In the genomic region with DNA sequence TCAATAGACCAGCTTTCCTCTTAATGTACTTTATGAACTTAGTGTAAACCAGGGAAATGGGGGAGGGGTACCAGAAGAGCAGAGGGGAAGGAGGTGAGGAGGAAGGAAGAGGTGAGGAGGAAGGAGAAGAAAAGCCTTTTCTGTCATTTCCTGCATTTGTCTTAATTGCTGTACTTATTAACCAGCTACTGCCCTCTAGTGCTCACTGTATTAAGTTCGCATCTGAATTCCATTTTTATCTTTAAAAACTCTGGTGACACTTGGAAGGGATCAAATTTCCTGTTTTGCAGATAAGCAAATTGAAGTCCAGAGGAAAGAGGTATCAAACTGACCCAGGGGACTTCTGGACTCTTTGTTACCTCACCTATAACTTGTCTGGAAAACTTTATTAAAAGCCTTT, we compare ENCODE assay signal across 8 cellular contexts. TPM values are rescaled to one million over a fixed set of nuclear protein-coding genes. Genes with fewer than 3 reads are reported as not detected.
DNase-seq lines count a peak whose midpoint lies in the region; ATAC-seq, FAIRE-seq and TF ChIP-seq lines count a peak whose summit lies in the region.

No MANE protein-coding gene starts in this region.

- H3K9me1 ChIP-seq in K562 (ENCODE audit: control insufficient read depth, insufficient read depth, low read length) (no peaks in the 10 kb centered on the region), keratinocyte (ENCODE audit: control insufficient read depth, extremely low read depth, insufficient read depth, low read length) (no peaks in the 10 kb centered on the region)

- no peaks in the 10 kb centered on the region for H3K79me1 ChIP-seq in H9 (ENCODE audit: insufficient read depth, low read depth, low read length, poor library complexity, severe bottlenecking)

- no peak overlapping the region for H3K18ac ChIP-seq in H9 (ENCODE audit: insufficient read length, low read depth, low read length)

- H3K4me1 ChIP-seq in H9 (ENCODE audit: insufficient read depth, low read length) (peaks cover 4% of the 10 kb centered on the region; the same call in 1 of the 2 replicates), K562 (replicated peaks in 1 of 2; ENCODE audit: control insufficient read depth in 2 of 2, insufficient read depth in 2 of 2, low read length in 2 of 2) (peaks cover 0 to 4% of the 10 kb centered on the region in 2 experiments; a peak in 1 of 5 replicates), keratinocyte (ENCODE audit: control insufficient read depth, extremely low read depth, insufficient read depth, low read length) (no peaks in the 10 kb centered on the region), thoracic aorta (ENCODE audit: control insufficient read depth in 1 of 2, low read depth in 2 of 2) (peaks cover 2 to 4% of the 10 kb centered on the region in 2 donors)

- dilution Hi-C loops in keratinocyte (cut with MboI; ENCODE audit: extremely low pct_ligation_motif_present, low sequenced_read_pairs) = loop anchor here (25.0 kb wide), 1 partner anchor 241 kb away; no protein-coding TSS in a partner anchor

- H3K23ac ChIP-seq in H9 (ENCODE audit: insufficient read length, low read depth, low read length) = no peak overlapping the region

- no peaks in the 10 kb centered on the region for H3K27me3 Mint-ChIP-seq in Calu3 (ENCODE audit: unreplicated experiment)
- no peaks in the 10 kb centered on the region for H3K27me3 Mint-ChIP-seq in H9 (ENCODE audit: low read depth)

- H3K36me3 ChIP-seq in K562 (ENCODE audit: control insufficient read depth, insufficient read depth, low read length) = no peaks in the 10 kb centered on the region
- H3K36me3 ChIP-seq in keratinocyte (ENCODE audit: control insufficient read depth in 2 of 2, extremely low read depth in 1 of 2, insufficient read depth in 2 of 2, low read length in 2 of 2) = no peaks in the 10 kb centered on the region
- H3K36me3 ChIP-seq in thoracic aorta = no peaks in the 10 kb centered on the region

- POLR2A ChIA-PET in K562 (lab: Yijun Ruan, JAX) = interaction anchor here (1.4 kb wide), 1 partner anchor 14 kb away, joined by 3 read pairs; no protein-coding TSS in a partner anchor

- no peak overlapping the region for H4K5ac ChIP-seq in H9 (ENCODE audit: insufficient read length, low read depth, low read length)

- no CpG with 5 or more reads among the region's 1 CpG for WGBS in H9 (ENCODE audit: extremely low coverage, insufficient read length, low lambda C conversion rate)
- WGBS in K562 (ENCODE audit: insufficient coverage, low coverage, missing lambda C conversion rate) = 0% methylated on average over 1 of the region's 1 CpG

- H2AK5ac ChIP-seq in H9 (ENCODE audit: insufficient read length, low read length) = no peak overlapping the region

- in situ Hi-C loops in K562 (cut with MboI) = loop anchor here (25.0 kb wide), 1 partner anchor 766 kb away; no protein-coding TSS in a partner anchor

- no TSS peak for BruUV-seq in Calu3 (replicated peaks; lab: Mats Ljungman, UMichigan)
- BruUV-seq in K562 (replicated peaks; lab: Mats Ljungman, UMichigan) = no TSS peak

- H2BK20ac ChIP-seq in H9 (ENCODE audit: low read depth, low read length, poor library complexity, severe bottlenecking) = no peak overlapping the region

- H3K4me3 Mint-ChIP-seq in Calu3 (ENCODE audit: low read depth, unreplicated experiment) (no peak overlapping the region), H9 (no peak overlapping the region; a peak in 1 of 5 replicates)

- H3K79me2 ChIP-seq in H9 (ENCODE audit: insufficient read depth, low read length) = no peaks in the 10 kb centered on the region
- H3K79me2 ChIP-seq in K562 (ENCODE audit: control insufficient read depth, insufficient read depth, low read length) = no peaks in the 10 kb centered on the region
- H3K79me2 ChIP-seq in keratinocyte (ENCODE audit: control insufficient read depth, insufficient read depth, low read length) = no peaks in the 10 kb centered on the region

- H3K4ac ChIP-seq in H9 (ENCODE audit: low read depth, low read length) = no peak overlapping the region

- H3K4me2 ChIP-seq in H9 (ENCODE audit: insufficient read depth, insufficient read length, low read length) = no peak overlapping the region
- no peak overlapping the region for H3K4me2 ChIP-seq in K562 (ENCODE audit: insufficient read depth, low read length)
- H3K4me2 ChIP-seq in keratinocyte (ENCODE audit: control insufficient read depth, extremely low read depth, insufficient read depth, low read depth, low read length) = no peak overlapping the region

- peaks cover 24% of the 10 kb centered on the region for H3K36me3 Mint-ChIP-seq in Calu3 (ENCODE audit: insufficient read depth, unreplicated experiment)
- peaks cover 0 to 3% (median 0%) of the 10 kb centered on the region in 3 experiments; a peak in 1 of 7 replicates for H3K36me3 Mint-ChIP-seq in H9 (ENCODE audit: insufficient read depth in 1 of 3, low read depth in 3 of 3)

- no peaks in the 10 kb centered on the region for H4K20me1 ChIP-seq in H9 (ENCODE audit: control insufficient read depth, insufficient read depth, insufficient read length)
- no peaks in the 10 kb centered on the region for H4K20me1 ChIP-seq in K562 (replicated peaks; ENCODE audit: control insufficient read depth, insufficient read depth, low read length)
- no peaks in the 10 kb centered on the region for H4K20me1 ChIP-seq in keratinocyte (ENCODE audit: control insufficient read depth, extremely low read depth, insufficient read depth, low read length)

- intact Hi-C loops in Calu3 (cut with micrococcal nuclease; ENCODE audit: unreplicated experiment) (loop anchor here (2.0 to 10.0 kb wide), 2 partner anchors 63 to 245 kb away; a partner anchor contains a TSS), K562 (cut with micrococcal nuclease) (loop anchor here (1.0 kb wide), 1 partner anchor 247 kb away; no protein-coding TSS in a partner anchor)

- no peak overlapping the region for H3T11ph ChIP-seq in H9 (ENCODE audit: low read length)

- no peak overlapping the region for H2BK15ac ChIP-seq in H9 (ENCODE audit: low read depth, low read length)

- H3K23me2 ChIP-seq in H9 (ENCODE audit: insufficient read length, low read depth, low read length, poor library complexity, severe bottlenecking) = no peaks in the 10 kb centered on the region

- no peak overlapping the region for H3K14ac ChIP-seq in H9 (ENCODE audit: insufficient read depth, low read length)

- no peak for TF ChIP-seq CTCF in Calu3 (IDR thresholded peaks at IDR 0.05; ENCODE audit: unreplicated experiment)
- TF ChIP-seq CTCF in H9 (conservative IDR thresholded peaks at IDR 0.05) = peak; percentile 83
- peak; percentile 50 to 71 (median 66); a peak in 5 of 6 replicates for TF ChIP-seq CTCF in K562 (IDR thresholded peaks at IDR 0.05 in 2 of 3, conservative IDR thresholded peaks at IDR 0.05 in 1 of 3; ENCODE audit: insufficient read depth in 2 of 3, low read depth in 1 of 3, low read length in 3 of 3)
- TF ChIP-seq CTCF in keratinocyte (optimal IDR thresholded peaks at IDR 0.05 in 1 of 3, IDR thresholded peaks at IDR 0.05 in 1 of 3, conservative IDR thresholded peaks at IDR 0.05 in 1 of 3; ENCODE audit: extremely low read depth in 1 of 3, insufficient read depth in 2 of 3, low read length in 3 of 3) = peak; percentile 19 to 63 (median 44)
- peak; percentile 63 for TF ChIP-seq CTCF in thoracic aorta (IDR thresholded peaks at IDR 0.05)

- H2BK5ac ChIP-seq in H9 (ENCODE audit: insufficient read length, low read length) = no peak overlapping the region

- H3K27ac Mint-ChIP-seq in Calu3 (ENCODE audit: unreplicated experiment) = peak overlapping the region; percentile 64
- no peak overlapping the region for H3K27ac Mint-ChIP-seq in H9

- DNase-seq in Calu3 (peak; percentile 22), H9 (no peak), NCI-H748 (lab: John Stamatoyannopoulos, UW; ENCODE audit: unreplicated experiment) (peak; percentile 60), K562 (ENCODE audit: extremely low read depth in 1 of 4, low spot score in 3 of 4) (peak; percentile 36 to 72 (median 41)), keratinocyte (ENCODE audit: low read depth, low spot score) (peak; percentile 19), thoracic aorta (ENCODE audit: low spot score) (no peak)
- DNase-seq in effector CD8-positive, alpha-beta T cell (lab: John Stamatoyannopoulos, UW) = no peak

- H3K9me3 ChIP-seq in H9 (ENCODE audit: control insufficient read depth, low read depth, low read length) (no peaks in the 10 kb centered on the region), K562 (replicated peaks; ENCODE audit: control insufficient read depth, insufficient read depth, low read depth, low read length) (no peaks in the 10 kb centered on the region), keratinocyte (ENCODE audit: control insufficient read depth, low read depth, low read length) (no peaks in the 10 kb centered on the region), thoracic aorta (no peaks in the 10 kb centered on the region)

- H2AFZ ChIP-seq in H9 (ENCODE audit: low read length) (no peak overlapping the region), K562 (ENCODE audit: low read depth, low read length) (0 out of 2 replicates have a peak overlapping the region, but pooled peaks have one; percentile 7), keratinocyte (ENCODE audit: control insufficient read depth, low read length) (no peak overlapping the region)

- peak; percentile 60; the same call in 2 of the 3 replicates for ATAC-seq in K562
- ATAC-seq in thoracic aorta (ENCODE audit: insufficient number of reproducible peaks, low FRiP score, low read depth) = peak; percentile 15
- ATAC-seq in HG03095 (IDR thresholded peaks at IDR 0.05; ENCODE audit: unreplicated experiment) = no peak

- CTCF ChIA-PET in Calu3 (lab: Charles Lee) (interaction anchor here (0.5 to 1.8 kb wide), 8 partner anchors 12 to 292 kb away, joined by 3 to 11 read pairs (median 4); a partner anchor contains a TSS), K562 (lab: Yijun Ruan, JAX; ENCODE audit: low intra/inter-chr PET ratio) (interaction anchor here (0.7 to 1.8 kb wide), 4 partner anchors 245 to 377 kb away, joined by 4 to 7 read pairs (median 5); no protein-coding TSS in a partner anchor)

- H3K4me3 ChIP-seq in K562 (no peak overlapping the region), keratinocyte (ENCODE audit: control insufficient read depth in 2 of 3, extremely low read depth in 1 of 3, insufficient read depth in 2 of 3, low read depth in 1 of 3, low read length in 3 of 3) (no peak overlapping the region), thoracic aorta (no peak overlapping the region)

- no peak overlapping the region for H4K8ac ChIP-seq in H9 (replicated peaks; ENCODE audit: insufficient read length, low read depth, low read length)

- no peaks in the 10 kb centered on the region for H3K9me3 Mint-ChIP-seq in Calu3 (ENCODE audit: low read depth, unreplicated experiment)
- peaks cover 0 to 3% of the 10 kb centered on the region in 2 experiments; a peak in 1 of 5 replicates for H3K9me3 Mint-ChIP-seq in H9

- no peak overlapping the region for H3K56ac ChIP-seq in H9 (ENCODE audit: insufficient read length, low read depth, low read length)

- H3K27me3 ChIP-seq in H9 (ENCODE audit: insufficient read depth, low read length) (no peaks in the 10 kb centered on the region), K562 (ENCODE audit: control insufficient read depth in 2 of 2, insufficient read depth in 2 of 2, low read length in 2 of 2) (no peaks in the 10 kb centered on the region), keratinocyte (ENCODE audit: control insufficient read depth, extremely low read depth, insufficient read depth, low read length) (no peaks in the 10 kb centered on the region), thoracic aorta (replicated peaks; ENCODE audit: insufficient read depth) (no peaks in the 10 kb centered on the region)

- FAIRE-seq in K562 (lab: Jason Lieb, UNC) = peak; percentile 77
- peak; percentile 86 for FAIRE-seq in keratinocyte (lab: Jason Lieb, UNC)

- no peak overlapping the region for H4K91ac ChIP-seq in H9 (ENCODE audit: insufficient read length, low read depth, low read length)

- TF ChIP-seq RAD21 in K562 (CRISPR knock-in tag; conservative IDR thresholded peaks at IDR 0.05 in 1 of 2, IDR thresholded peaks at IDR 0.05 in 1 of 2) = peak; percentile 64 to 85

- TF ChIP-seq EP300 in K562 (IDR thresholded peaks at IDR 0.05; ENCODE audit: low read length) = no peak

- no peak overlapping the region for H3K9ac ChIP-seq in H9 (ENCODE audit: extremely low read depth, insufficient read length, low read length)
- no peak overlapping the region for H3K9ac ChIP-seq in K562 (ENCODE audit: insufficient read depth in 1 of 2, low read depth in 2 of 2, low read length in 2 of 2)
- H3K9ac ChIP-seq in keratinocyte (ENCODE audit: control insufficient read depth, extremely low read depth, insufficient read depth, low read length) = no peak overlapping the region

- no peak overlapping the region for H2BK12ac ChIP-seq in H9 (ENCODE audit: insufficient read length, low read depth, low read length)

- TF ChIP-seq POLR2A in K562 (conservative IDR thresholded peaks at IDR 0.05) = no peak

- H3K27ac ChIP-seq in H9 (ENCODE audit: insufficient read length, low read depth, low read length) = no peak overlapping the region
- H3K27ac ChIP-seq in K562 (ENCODE audit: extremely low read depth, low read depth, low read length) = no peak overlapping the region
- no peak overlapping the region for H3K27ac ChIP-seq in keratinocyte (ENCODE audit: control insufficient read depth, insufficient read depth, low read length)
- peak overlapping the region in 1 of 2 donors; percentile 4 for H3K27ac ChIP-seq in thoracic aorta

- H3K4me1 Mint-ChIP-seq in Calu3 (ENCODE audit: low read depth, unreplicated experiment) (peaks cover 42% of the 10 kb centered on the region), H9 (peaks cover 13 to 17% of the 10 kb centered on the region in 2 experiments)

- H2BK120ac ChIP-seq in H9 (ENCODE audit: low read depth, low read length, poor library complexity, severe bottlenecking) = no peak overlapping the region

RNA-seq across cellular contexts. Expression of a gene that starts 22.2 kb away (rescaled TPM):
- 71.8 and 74.5 TPM in 2 replicates for total RNA-seq in Calu3 (2022)
- total RNA-seq in H9 (2021) = 9.1 and 9.8 TPM in 2 replicates
- total RNA-seq in K562 (2011; cell fraction: chromatin; rRNA removed; ENCODE audit: low replicate concordance) = 3.2 and 5.0 TPM in 2 replicates
- 2.4 and 3.5 TPM in 2 replicates for total RNA-seq in K562 (2011; cell fraction: nucleolus; rRNA removed)
- total RNA-seq in K562 (2011; cell fraction: nucleoplasm; rRNA removed) = 4.5 and 6.0 TPM in 2 replicates
- 0.91 and 3.3 TPM in 2 replicates for total RNA-seq in K562 (2014; rRNA removed)
- 3.1 and 4.2 TPM in 2 replicates for total RNA-seq in K562 (2014; rRNA removed; fragmentation: Illumina TruSeq; extraction: Trizol)
- total RNA-seq in K562 (2015; rRNA removed; fragmentation: Illumina TruSeq; extraction: Trizol) = 4.5 and 4.7 TPM in 2 replicates
- total RNA-seq in K562 (2021) = 4.9 and 5.7 TPM in 2 replicates
- 1.1 and 2.7 TPM in 2 replicates for polyA plus RNA-seq in K562 (2011; rRNA removed)
- polyA plus RNA-seq in K562 (2011; cell fraction: cytosol; rRNA removed) = 1.6 and 2.4 TPM in 2 replicates
- 0.56 and 0.57 TPM in 2 replicates for polyA plus RNA-seq in K562 (2011; cell fraction: nucleus; rRNA removed)
- 4.5 and 9.5 TPM in 2 replicates for polyA plus RNA-seq in K562 (2012)
- 6.2 and 8.6 TPM in 2 replicates for polyA plus RNA-seq in K562 (2014; fragmentation: Illumina TruSeq; extraction: Trizol)
- polyA plus RNA-seq in K562 (2014; fragmentation: Nextera tagmentation; extraction: Ambion mirVana) = 1 to 10 TPM in 1 of 2 experiments, under 1 TPM in 1; 0.76 to 1.4 TPM
- polyA plus RNA-seq in K562 (2014; rRNA removed) = 3.4 and 3.9 TPM in 2 replicates
- 1.8 and 2.4 TPM in 2 replicates for polyA minus RNA-seq in K562 (2011; rRNA and poly(A)+ RNA removed)
- polyA minus RNA-seq in K562 (2011; cell fraction: cytosol; rRNA and poly(A)+ RNA removed) = 1.2 and 2.1 TPM in 2 replicates
- 0.22 and 0.27 TPM in 2 replicates for polyA minus RNA-seq in K562 (2011; cell fraction: nucleus; rRNA and poly(A)+ RNA removed)
- polyA plus RNA-seq in keratinocyte = 0.91 to 1.6 TPM (median 1.1 TPM) in 3 replicates
- polyA plus RNA-seq in keratinocyte (2011; ENCODE audit: low read depth) = 4.4 TPM
- 0.73 and 1.2 TPM in 2 replicates for polyA plus RNA-seq in keratinocyte (2011; cell fraction: cytosol; rRNA removed)
- 1.8 and 2.7 TPM in 2 replicates for polyA plus RNA-seq in keratinocyte (2011; cell fraction: nucleus; rRNA removed)
- 2.0 and 8.8 TPM in 2 replicates for polyA plus RNA-seq in keratinocyte (2012; ENCODE audit: low replicate concordance)
- polyA minus RNA-seq in keratinocyte = 0.30 to 1.3 TPM (median 0.79 TPM) in 3 replicates
- not detected for polyA minus RNA-seq in keratinocyte (2011; cell fraction: cytosol; rRNA and poly(A)+ RNA removed)
- 0.42 and 1.3 TPM in 2 replicates for polyA minus RNA-seq in keratinocyte (2011; cell fraction: nucleus; rRNA and poly(A)+ RNA removed)
- total RNA-seq in thoracic aorta = 10 to 100 TPM; 36.6 to 38.1 TPM

RNA-seq across cellular contexts. Expression of a gene that starts 29.1 kb away (rescaled TPM):
- 9.3 and 11.5 TPM in 2 replicates for total RNA-seq in Calu3 (2022)
- total RNA-seq in H9 (2021) = 13.4 and 13.9 TPM in 2 replicates
- total RNA-seq in K562 (2011; cell fraction: chromatin; rRNA removed; ENCODE audit: low replicate concordance) = 20.7 and 32.7 TPM in 2 replicates
- total RNA-seq in K562 (2011; cell fraction: nucleolus; rRNA removed) = 8.8 and 10.3 TPM in 2 replicates
- total RNA-seq in K562 (2011; cell fraction: nucleoplasm; rRNA removed) = 15.6 and 19.1 TPM in 2 replicates
- 5.4 and 8.5 TPM in 2 replicates for total RNA-seq in K562 (2014; rRNA removed)
- total RNA-seq in K562 (2014; rRNA removed; fragmentation: Illumina TruSeq; extraction: Trizol) = 4.1 and 4.3 TPM in 2 replicates
- total RNA-seq in K562 (2015; rRNA removed; fragmentation: Illumina TruSeq; extraction: Trizol) = 2.4 and 2.6 TPM in 2 replicates
- 12.4 TPM in 2 replicates for total RNA-seq in K562 (2021)
- polyA plus RNA-seq in K562 (2011; rRNA removed) = 6.6 and 7.4 TPM in 2 replicates
- polyA plus RNA-seq in K562 (2011; cell fraction: cytosol; rRNA removed) = 5.9 and 8.6 TPM in 2 replicates
- 7.1 and 10.6 TPM in 2 replicates for polyA plus RNA-seq in K562 (2011; cell fraction: nucleus; rRNA removed)
- polyA plus RNA-seq in K562 (2012) = 5.3 and 7.3 TPM in 2 replicates
- 9.2 and 10.0 TPM in 2 replicates for polyA plus RNA-seq in K562 (2014; fragmentation: Illumina TruSeq; extraction: Trizol)
- polyA plus RNA-seq in K562 (2014; fragmentation: Nextera tagmentation; extraction: Ambion mirVana) = under 1 TPM; 0.31 to 0.77 TPM
- polyA plus RNA-seq in K562 (2014; rRNA removed) = 8.9 and 11.1 TPM in 2 replicates
- 9.9 and 10.6 TPM in 2 replicates for polyA minus RNA-seq in K562 (2011; rRNA and poly(A)+ RNA removed)
- polyA minus RNA-seq in K562 (2011; cell fraction: cytosol; rRNA and poly(A)+ RNA removed) = 11.0 and 11.2 TPM in 2 replicates
- polyA minus RNA-seq in K562 (2011; cell fraction: nucleus; rRNA and poly(A)+ RNA removed) = 7.1 and 12.2 TPM in 2 replicates
- polyA plus RNA-seq in keratinocyte = 5.4 to 14.1 TPM (median 5.6 TPM) in 3 replicates
- polyA plus RNA-seq in keratinocyte (2011; ENCODE audit: low read depth) = 15.7 TPM
- polyA plus RNA-seq in keratinocyte (2011; cell fraction: cytosol; rRNA removed) = 11.5 and 13.5 TPM in 2 replicates
- 9.4 and 10.6 TPM in 2 replicates for polyA plus RNA-seq in keratinocyte (2011; cell fraction: nucleus; rRNA removed)
- 7.0 and 8.8 TPM in 2 replicates for polyA plus RNA-seq in keratinocyte (2012; ENCODE audit: low replicate concordance)
- polyA minus RNA-seq in keratinocyte = 9.5 to 14.6 TPM (median 11.3 TPM) in 3 replicates
- 10.4 TPM for polyA minus RNA-seq in keratinocyte (2011; cell fraction: cytosol; rRNA and poly(A)+ RNA removed)
- polyA minus RNA-seq in keratinocyte (2011; cell fraction: nucleus; rRNA and poly(A)+ RNA removed) = 9.5 and 18.8 TPM in 2 replicates
- 10 to 100 TPM; 20.6 to 27.1 TPM for total RNA-seq in thoracic aorta

Comparison
In these comparisons a context has a peak if more than half of its experiments do, and no peak if none do; other contexts are left out.
1. DNase-seq: peak in Calu3 (single experiment), NCI-H748 (single experiment), K562 (4 of 4) and keratinocyte (single experiment); none in H9 (single experiment), thoracic aorta (single experiment) and effector CD8-positive, alpha-beta T cell (single experiment).